Comparison of ENCODE assay signal across 27 cellular contexts in genomic region chr16:10390867-10391266, GRCh38.
"Had no signal": no experiment of that assay in that cellular context is flagged by ENCODE, and none has a peak within 500 bp of the region (broad histone marks: within the 10 kb centered on the region; RNA-seq: fewer than 3 reads in every experiment).

No MANE protein-coding gene starts in this region.

- H2AFZ ChIP-seq: hepatocyte had no signal

- ATAC-seq: activated naive CD4-positive, alpha-beta T cell treated with anti-CD3 and anti-CD28 coated beads, Interleukin-2, amount 50 U/mL, for 72 hours; activated T-helper 17 cell treated with anti-CD3 and anti-CD28 coated beads, Interleukin-2, amount 50 U/mL, for 72 hours; effector memory CD8-positive, alpha-beta T cell; gastrocnemius medialis; left colon; pancreas; psoas muscle; stimulated activated memory B cell treated with anti-CD40 and anti-IgM and Interleukin-4, amounts not matched to agents 10 μg/mL and 1 μg/mL and 100 μg/mL, for 72 hours; stimulated activated naive CD8-positive, alpha-beta T cell treated with anti-CD3 and anti-CD28 coated beads, Interleukin-15, amount 100 ng/mL, for 72 hours had no signal

- H3K27me3 ChIP-seq: hepatocyte, pancreas, uterus had no signal

- DNase-seq: activated CD4-positive, alpha-beta T cell treated with anti-CD3 and anti-CD28 coated beads, Interleukin-2, amount 50 U/mL, for 1 hour; activated CD4-positive, CD25-positive, alpha-beta regulatory T cell treated with anti-CD3 and anti-CD28 coated beads, Interleukin-2, amount 50 U/mL, for 72 hours; activated gamma-delta T cell treated with Interleukin-2 at 50 U/mL for 16 hours; activated T-cell treated with anti-CD3 and anti-CD28 coated beads for 4 hours; amniotic stem cell; caudate nucleus; cortex of kidney; effector memory CD8-positive, alpha-beta T cell; erythroblast; gastrocnemius medialis; kidney; left colon; mammary epithelial cell; pancreas; psoas muscle; stimulated activated CD4-positive, alpha-beta T cell treated with anti-CD3 and anti-CD28 coated beads, Interleukin-1b, Interleukin-23, amount 100 ng/mL, for 48 hours; stimulated activated CD4-positive, alpha-beta T cell treated with anti-CD3 and anti-CD28 coated beads, Interleukin-4, amount 100 ng/mL, for 4 hours; stimulated activated CD8-positive, alpha-beta memory T cell treated with anti-CD3 and anti-CD28 coated beads, Interleukin-4, amount 100 ng/mL, for 48 hours; stimulated activated naive CD8-positive, alpha-beta T cell treated with anti-CD3 and anti-CD28 coated beads, Interleukin-15, amount 100 ng/mL, for 72 hours; substantia nigra; uterus had no signal

- H3K9me3 ChIP-seq: gastrocnemius medialis, pancreas, psoas muscle, uterus had no signal

- H3K27ac Mint-ChIP-seq: activated T-helper 17 cell treated with anti-CD3 and anti-CD28 coated beads, Interleukin-2, amount 50 U/mL, for 72 hours; stimulated activated memory B cell treated with anti-CD40 and anti-IgM and Interleukin-4, amounts not matched to agents 10 μg/mL and 1 μg/mL and 100 μg/mL, for 72 hours; stimulated activated naive CD8-positive, alpha-beta T cell treated with anti-CD3 and anti-CD28 coated beads, Interleukin-15, amount 100 ng/mL, for 72 hours; type B pancreatic cell had no signal

- H3K36me3 ChIP-seq: gastrocnemius medialis, pancreas, uterus had no signal

- H3K27ac ChIP-seq: gastrocnemius medialis, hepatocyte, pancreas, psoas muscle, uterus had no signal

- H3K4me2 ChIP-seq: hepatocyte, smooth muscle cell had no signal

- H3K4me3 ChIP-seq: gastrocnemius medialis, hepatocyte, pancreas, psoas muscle, smooth muscle cell, uterus had no signal

- H3K27me3 Mint-ChIP-seq: activated T-helper 17 cell treated with anti-CD3 and anti-CD28 coated beads, Interleukin-2, amount 50 U/mL, for 72 hours; effector memory CD8-positive, alpha-beta T cell; stimulated activated memory B cell treated with anti-CD40 and anti-IgM and Interleukin-4, amounts not matched to agents 10 μg/mL and 1 μg/mL and 100 μg/mL, for 72 hours; stimulated activated naive CD8-positive, alpha-beta T cell treated with anti-CD3 and anti-CD28 coated beads, Interleukin-15, amount 100 ng/mL, for 72 hours had no signal

- H3K4me3 Mint-ChIP-seq: activated T-helper 17 cell treated with anti-CD3 and anti-CD28 coated beads, Interleukin-2, amount 50 U/mL, for 72 hours; stimulated activated memory B cell treated with anti-CD40 and anti-IgM and Interleukin-4, amounts not matched to agents 10 μg/mL and 1 μg/mL and 100 μg/mL, for 72 hours; type B pancreatic cell had no signal

- H3K4me1 ChIP-seq: gastrocnemius medialis, pancreas, psoas muscle, uterus had no signal

- H3K9me3 Mint-ChIP-seq: activated T-helper 17 cell treated with anti-CD3 and anti-CD28 coated beads, Interleukin-2, amount 50 U/mL, for 72 hours; effector memory CD8-positive, alpha-beta T cell; stimulated activated memory B cell treated with anti-CD40 and anti-IgM and Interleukin-4, amounts not matched to agents 10 μg/mL and 1 μg/mL and 100 μg/mL, for 72 hours had no signal
